ENCODE assay signal across 31 cellular contexts in the genomic region with DNA sequence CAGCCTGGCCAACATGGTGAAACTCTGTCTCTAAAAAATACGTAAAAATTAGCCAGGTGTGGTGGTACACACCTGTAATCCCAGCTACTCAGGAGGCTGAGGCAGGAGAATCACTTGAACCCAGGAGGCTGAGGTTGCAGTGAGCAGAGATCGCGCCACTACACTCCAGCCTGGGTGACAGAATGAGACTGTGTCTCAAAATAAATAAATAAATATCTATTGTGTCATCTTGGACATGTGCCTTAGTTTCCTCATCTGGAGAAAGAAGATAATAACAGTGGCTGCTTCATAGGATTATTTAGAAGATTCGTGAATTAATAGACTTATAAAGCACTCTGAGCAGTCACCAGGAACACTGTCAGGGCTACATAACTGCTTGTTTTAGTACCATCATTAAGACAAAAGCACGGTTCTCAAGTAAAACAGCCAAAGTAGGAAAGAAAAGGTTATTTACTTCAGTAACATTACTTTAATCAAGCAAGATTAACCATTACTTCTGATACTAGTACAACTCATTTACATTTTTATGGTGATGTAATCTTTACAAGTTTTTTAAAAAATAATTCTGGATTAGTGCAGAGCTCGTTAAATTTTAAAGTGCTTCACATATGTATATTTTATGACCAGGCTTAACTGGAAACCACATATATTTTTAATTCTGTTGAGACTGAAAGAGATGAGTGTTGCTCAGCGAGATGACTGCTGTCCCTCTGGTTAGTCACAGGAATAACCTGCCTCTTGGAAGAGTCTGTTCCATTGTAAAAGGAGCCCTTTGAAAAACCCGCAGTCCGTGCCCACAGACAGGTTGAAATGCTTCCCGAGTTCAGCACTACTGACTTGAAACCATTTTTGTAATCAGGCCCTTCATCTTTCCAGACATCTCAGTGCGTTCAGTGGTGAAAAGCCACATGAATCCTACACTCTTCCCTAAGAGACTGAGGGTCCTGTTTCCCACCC. TPM values are rescaled to one million over a fixed set of nuclear protein-coding genes. Genes with fewer than 3 reads are reported as not detected.
DNase-seq lines count a peak whose midpoint lies in the region; ATAC-seq and TF ChIP-seq lines count a peak whose summit lies in the region.
"Had no signal": no experiment of that assay in that cellular context is flagged by ENCODE, and none has a peak within 500 bp of the region (broad histone marks: within the 10 kb centered on the region; RNA-seq: fewer than 3 reads in every experiment).

No MANE protein-coding gene starts in this region.

- DNase-seq in A172 (ENCODE audit: low spot score) (peak; percentile 55), GM23248 (peak; percentile 42), RWPE2 (ENCODE audit: low spot score) (no peak), osteoblast (ENCODE audit: insufficient read length, low spot score, missing footprints) (peak; percentile 73), T-helper 9 cell (no peak), NCI-H748 (lab: John Stamatoyannopoulos, UW; ENCODE audit: unreplicated experiment) (no peak)
- DNase-seq in stimulated activated CD4-positive, alpha-beta T cell treated with anti-CD3 and anti-CD28 coated beads, Interleukin-4, amount 100 ng/mL, for 1 hour: no peak
- DNase-seq: activated CD4-positive, alpha-beta T cell treated with anti-CD3 and anti-CD28 coated beads for 36 hours; activated CD8-positive, alpha-beta memory T cell treated with anti-CD3 and anti-CD28 coated beads, Interleukin-2, amount 50 U/mL, for 48 hours; activated CD8-positive, alpha-beta T cell treated with anti-CD3 and anti-CD28 coated beads for 36 hours; activated naive CD4-positive, alpha-beta T cell treated with anti-CD3 and anti-CD28 coated beads, Interleukin-2, amount 50 U/mL, for 16 hours; amniotic stem cell; CD4-positive, alpha-beta T cell; EL; HCEC 1CT; hippocampal formation; left cardiac atrium; mucosa of descending colon; natural killer cell; NCI-H1092; NCI-H1694; NCI-H2171; NCI-H510A treated with DMSO at 0.1 percent for 48 hours; occipital lobe; PC-9; Right ventricle myocardium superior; stimulated activated naive CD4-positive, alpha-beta T cell; T-helper 17 cell had no signal

- no peak overlapping the region for H3K27ac ChIP-seq in GM23248
- no peak overlapping the region for H3K27ac ChIP-seq in RWPE2 (ENCODE audit: poor library complexity, severe bottlenecking)
- peak overlapping the region; percentile 67 for H3K27ac ChIP-seq in osteoblast (ENCODE audit: low read depth, low read length)
- H3K27ac ChIP-seq: PC-9 had no signal

- peak; percentile 70; the same call in 2 of the 3 replicates for ATAC-seq in RWPE2 (ENCODE audit: low read depth)
- no peak for ATAC-seq in HG03469 (IDR thresholded peaks at IDR 0.05; ENCODE audit: unreplicated experiment)
- ATAC-seq: activated CD4-positive, alpha-beta T cell treated with anti-CD3 and anti-CD28 coated beads for 36 hours; activated CD8-positive, alpha-beta T cell treated with anti-CD3 and anti-CD28 coated beads for 36 hours; activated T-helper 17 cell treated with anti-CD3 and anti-CD28 coated beads, Interleukin-2, amount 50 U/mL, for 72 hours; left cardiac atrium; mucosa of descending colon; natural killer cell; T-helper 17 cell had no signal

- H3K27me3 ChIP-seq in GM23248 (replicated peaks; ENCODE audit: insufficient read depth) (no peaks in the 10 kb centered on the region), RWPE2 (ENCODE audit: insufficient read depth, poor library complexity, severe bottlenecking) (no peaks in the 10 kb centered on the region), osteoblast (ENCODE audit: insufficient read depth, low read length) (no peaks in the 10 kb centered on the region)

- H3K79me2 ChIP-seq in GM23248 (ENCODE audit: insufficient read depth): peaks cover 77% of the 10 kb centered on the region
- peaks cover 65% of the 10 kb centered on the region for H3K79me2 ChIP-seq in osteoblast (ENCODE audit: insufficient read depth, low read length)

- H3K36me3 ChIP-seq in GM23248 (ENCODE audit: low read depth) (peaks cover 7% of the 10 kb centered on the region; the same call in 1 of the 2 replicates), RWPE2 (ENCODE audit: low read depth) (no peaks in the 10 kb centered on the region), osteoblast (ENCODE audit: insufficient read depth, low read length) (peaks cover 11% of the 10 kb centered on the region)

- H3K4me2 ChIP-seq in GM23248 (ENCODE audit: unreplicated experiment) (peak overlapping the region; percentile 28), osteoblast (ENCODE audit: insufficient read depth, low read length) (peak overlapping the region; percentile 61)
- H3K4me2 ChIP-seq: PC-9 had no signal

- no peaks in the 10 kb centered on the region for H3K9me3 ChIP-seq in GM23248 (ENCODE audit: low read depth)
- no peaks in the 10 kb centered on the region for H3K9me3 ChIP-seq in RWPE2 (ENCODE audit: severe bottlenecking)
- H3K9me3 ChIP-seq in osteoblast (ENCODE audit: low read depth, low read length): no peaks in the 10 kb centered on the region
- H3K9me3 ChIP-seq: mucosa of descending colon had no signal

- peaks cover 15% of the 10 kb centered on the region for H3K4me1 ChIP-seq in GM23248 (ENCODE audit: insufficient read depth)
- H3K4me1 ChIP-seq in RWPE2 (ENCODE audit: insufficient read depth, poor library complexity, severe bottlenecking): no peaks in the 10 kb centered on the region
- peaks cover 46% of the 10 kb centered on the region for H3K4me1 ChIP-seq in osteoblast (ENCODE audit: insufficient read depth, low read length)

- in situ Hi-C loops in GM23248 (cut with MboI): no loop called here

- WGBS in GM23248 (ENCODE audit: low coverage in 1 of 2, low lambda C conversion rate in 2 of 2, missing lambda C conversion rate in 2 of 2), 2 experiments: 63 to 69% methylated on average over 11 of the region's 11 CpGs

- H2AFZ ChIP-seq in GM23248 (no peak overlapping the region), osteoblast (ENCODE audit: low read length) (peak overlapping the region; percentile 25)
- H2AFZ ChIP-seq: PC-9 had no signal

- no peaks in the 10 kb centered on the region for H3F3A ChIP-seq in GM23248 (ENCODE audit: insufficient read depth)

- H3K9ac ChIP-seq in GM23248: no peak overlapping the region

- no peak for TF ChIP-seq CTCF in RWPE2 (IDR thresholded peaks at IDR 0.05; ENCODE audit: poor library complexity, severe bottlenecking)
- TF ChIP-seq CTCF in osteoblast (IDR thresholded peaks at IDR 0.05; ENCODE audit: extremely low read depth, low read depth, low read length): no peak

- H4K20me1 ChIP-seq in GM23248 (ENCODE audit: insufficient read depth) (no peaks in the 10 kb centered on the region; the same call in 1 of the 2 replicates), osteoblast (ENCODE audit: insufficient read depth, low read length) (peaks cover 29% of the 10 kb centered on the region)

- H3K4me3 ChIP-seq in GM23248 (no peak overlapping the region), RWPE2 (ENCODE audit: severe bottlenecking) (no peak overlapping the region), osteoblast (ENCODE audit: insufficient read depth, low read length) (no peak overlapping the region)
- H3K4me3 ChIP-seq: GM12878, mucosa of descending colon, PC-9 had no signal

- H3K9me2 ChIP-seq in GM23248 (ENCODE audit: insufficient read depth): no peaks in the 10 kb centered on the region

RNA-seq across cellular contexts. Expression of a gene that starts 36.7 kb away (rescaled TPM):
- total RNA-seq in A172 (2014; rRNA removed; shearing (Covaris generic)): 7.0 and 8.0 TPM in 2 replicates
- 47.6 and 51.5 TPM in 2 replicates for total RNA-seq in GM23248 (2014; rRNA removed; shearing (Covaris generic))
- 42.3 and 45.9 TPM in 2 replicates for polyA plus RNA-seq in GM23248 (2016; fragmentation: Nextera tagmentation; extraction: Ambion mirVana)
- total RNA-seq in osteoblast: 125 and 130 TPM in 2 replicates

Comparison
In these comparisons a context has a peak if more than half of its experiments do, and no peak if none do; other contexts are left out.
1. DNase-seq: peak in A172 (single experiment), GM23248 (single experiment) and osteoblast (single experiment); none in RWPE2 (single experiment), stimulated activated CD4-positive, alpha-beta T cell treated with anti-CD3 and anti-CD28 coated beads, Interleukin-4, amount 100 ng/mL, for 1 hour (single experiment), T-helper 9 cell (single experiment) and NCI-H748 (single experiment).